10 cellular contexts compared by ENCODE assay signal in genomic region chr2:85577063-85577385, GRCh38. TPM values are rescaled to one million over a fixed set of nuclear protein-coding genes. Genes with fewer than 3 reads are reported as not detected.
A peak's percentile ranks its signal among the peaks of the same experiment; 100 is the strongest.
DNase-seq lines count a peak whose midpoint lies in the region; ATAC-seq, FAIRE-seq and TF ChIP-seq lines count a peak whose summit lies in the region.
"Had no signal": no experiment of that assay in that cellular context is flagged by ENCODE, and none has a peak within 500 bp of the region (broad histone marks: within the 10 kb centered on the region; RNA-seq: fewer than 3 reads in every experiment).

No MANE protein-coding gene starts in this region.

- H3K27ac ChIP-seq in HepG2 (ENCODE audit: extremely low read length, insufficient read depth, low read length) (peak overlapping the region; percentile 64), stomach (peak overlapping the region; percentile 79 to 91 (median 90))

- CTCF ChIA-PET in HepG2 (lab: Yijun Ruan, JAX; ENCODE audit: low intra/inter-chr PET ratio, low total read pairs), result no interaction called here

- no peaks in the 10 kb centered on the region for H3K9me3 Mint-ChIP-seq in T-helper 1 cell treated with Interleukin-12 subunit alpha and Interleukin-12 subunit beta and Interleukin-4 antibody, amounts not matched to agents 30 μg/mL and 1 μg/mL, for 36 hours
- no peaks in the 10 kb centered on the region for H3K9me3 Mint-ChIP-seq in activated T-helper 17 cell treated with anti-CD3 and anti-CD28 coated beads, Interleukin-2, amount 50 U/mL, for 72 hours
- H3K9me3 Mint-ChIP-seq: neural crest cell had no signal

- H3K4me2 ChIP-seq in HepG2 (ENCODE audit: low read depth, low read length), result peak overlapping the region; percentile 95

- TF ChIP-seq RAD21 in HepG2 (CRISPR knock-in tag; IDR thresholded peaks at IDR 0.05), result no peak

- FAIRE-seq in HepG2 (lab: Jason Lieb, UNC), result no peak
- FAIRE-seq: H54 had no signal

- peaks cover 33% of the 10 kb centered on the region for H3K4me1 Mint-ChIP-seq in T-helper 1 cell treated with Interleukin-12 subunit alpha and Interleukin-12 subunit beta and Interleukin-4 antibody, amounts not matched to agents 30 μg/mL and 1 μg/mL, for 36 hours (ENCODE audit: low read depth)
- peaks cover 16% of the 10 kb centered on the region for H3K4me1 Mint-ChIP-seq in activated T-helper 17 cell treated with anti-CD3 and anti-CD28 coated beads, Interleukin-2, amount 50 U/mL, for 72 hours

- peak overlapping the region; percentile 79 to 90 (median 87) for H3K4me3 ChIP-seq in HepG2 (replicated peaks in 1 of 3; ENCODE audit: insufficient read depth in 1 of 3, low read depth in 2 of 3, low read length in 3 of 3)
- H3K4me3 ChIP-seq in stomach, result peak overlapping the region in 3 of 4 donors; percentile 49 to 60 (median 53)

- H3K36me3 Mint-ChIP-seq in T-helper 1 cell treated with Interleukin-12 subunit alpha and Interleukin-12 subunit beta and Interleukin-4 antibody, amounts not matched to agents 30 μg/mL and 1 μg/mL, for 36 hours (ENCODE audit: low read depth), result peaks cover 19% of the 10 kb centered on the region
- peaks cover 34% of the 10 kb centered on the region for H3K36me3 Mint-ChIP-seq in activated T-helper 17 cell treated with anti-CD3 and anti-CD28 coated beads, Interleukin-2, amount 50 U/mL, for 72 hours (ENCODE audit: low read depth)

- POLR2A ChIA-PET in HepG2 (lab: Yijun Ruan, JAX), result interaction anchor here (0.7 to 12.7 kb wide), 18 partner anchors 8 to 177 kb away, joined by 4 to 201 read pairs (median 9); partner anchors contain the start of genes C2orf68, GGCX, MAT2A and RNF181

- H2AFZ ChIP-seq in HepG2 (ENCODE audit: low read length), result peak overlapping the region; percentile 84

- H3K9ac ChIP-seq in HepG2 (ENCODE audit: insufficient read depth, low read depth, low read length), result peak overlapping the region; percentile 80

- DNase-seq in T-helper 1 cell (no peak), HepG2 (ENCODE audit: low spot score) (no peak), stomach (no peak), NCI-H526 (lab: John Stamatoyannopoulos, UW) (no peak)
- no peak for DNase-seq in stimulated activated naive CD4-positive, alpha-beta T cell (lab: John Stamatoyannopoulos, UW)

- no TSS peak for BruUV-seq in HepG2 (replicated peaks; lab: Mats Ljungman, UMichigan)

- H3K27me3 ChIP-seq in HepG2 (ENCODE audit: control insufficient read depth in 1 of 2, insufficient read depth in 2 of 2, low read length in 2 of 2) (peaks cover 0 to 9% of the 10 kb centered on the region in 2 experiments; a peak in 2 of 5 replicates), stomach (no peaks in the 10 kb centered on the region)

- H3K27ac Mint-ChIP-seq in T-helper 1 cell treated with Interleukin-12 subunit alpha and Interleukin-12 subunit beta and Interleukin-4 antibody, amounts not matched to agents 30 μg/mL and 1 μg/mL, for 36 hours, result peak overlapping the region; percentile 77
- H3K27ac Mint-ChIP-seq in activated T-helper 17 cell treated with anti-CD3 and anti-CD28 coated beads, Interleukin-2, amount 50 U/mL, for 72 hours, result peak overlapping the region; percentile 97

- H3K9me3 ChIP-seq in HepG2 (ENCODE audit: low read length), result no peaks in the 10 kb centered on the region
- H3K9me3 ChIP-seq in stomach, result no peaks in the 10 kb centered on the region

- no peak for TF ChIP-seq POLR2A in HepG2 (IDR thresholded peaks at IDR 0.05; ENCODE audit: insufficient read depth in 1 of 2, low read depth in 2 of 2, low read length in 2 of 2)
- TF ChIP-seq POLR2A in stomach (IDR thresholded peaks at IDR 0.05), result no peak

- H3K36me3 ChIP-seq in HepG2 (replicated peaks in 1 of 2; ENCODE audit: control insufficient read depth in 1 of 2, insufficient read depth in 2 of 2, low read length in 2 of 2), result peaks cover 0 to 7% of the 10 kb centered on the region in 2 experiments; a peak in 3 of 5 replicates
- peaks cover 0 to 10% (median 4%) of the 10 kb centered on the region in 4 donors for H3K36me3 ChIP-seq in stomach

- no peaks in the 10 kb centered on the region for H4K20me1 ChIP-seq in HepG2 (ENCODE audit: insufficient read depth, low read length)

- intact Hi-C loops in HepG2 (cut with micrococcal nuclease; ENCODE audit: unreplicated experiment), result loop anchor here (1.0 to 2.0 kb wide), 3 partner anchors 8 to 25 kb away; partner anchors contain the start of genes GGCX and TMEM150A
- intact Hi-C loops in stomach (cut with DNase I; ENCODE audit: low total_unique reads), result no loop called here

- peaks cover 7% of the 10 kb centered on the region for H3K27me3 Mint-ChIP-seq in T-helper 1 cell treated with Interleukin-12 subunit alpha and Interleukin-12 subunit beta and Interleukin-4 antibody, amounts not matched to agents 30 μg/mL and 1 μg/mL, for 36 hours (ENCODE audit: low read depth)
- H3K27me3 Mint-ChIP-seq in activated T-helper 17 cell treated with anti-CD3 and anti-CD28 coated beads, Interleukin-2, amount 50 U/mL, for 72 hours, result no peaks in the 10 kb centered on the region

- peaks cover 12% of the 10 kb centered on the region for H3K79me2 ChIP-seq in HepG2 (ENCODE audit: insufficient read depth, low read length)

- no peak for ATAC-seq in activated T-helper 17 cell treated with anti-CD3 and anti-CD28 coated beads, Interleukin-2, amount 50 U/mL, for 72 hours (replicated peaks)
- ATAC-seq in HepG2 (no peak), HG03460 (IDR thresholded peaks at IDR 0.05; ENCODE audit: unreplicated experiment) (no peak)

- peak overlapping the region; percentile 93 for H3K4me3 Mint-ChIP-seq in T-helper 1 cell treated with Interleukin-12 subunit alpha and Interleukin-12 subunit beta and Interleukin-4 antibody, amounts not matched to agents 30 μg/mL and 1 μg/mL, for 36 hours
- H3K4me3 Mint-ChIP-seq in activated T-helper 17 cell treated with anti-CD3 and anti-CD28 coated beads, Interleukin-2, amount 50 U/mL, for 72 hours, result peak overlapping the region; percentile 99
- H3K4me3 Mint-ChIP-seq: neural crest cell had no signal

- TF ChIP-seq CTCF in HepG2 (CRISPR knock-in tag; IDR thresholded peaks at IDR 0.05), result no peak
- TF ChIP-seq CTCF in stomach (IDR thresholded peaks at IDR 0.05), result no peak

- WGBS in HepG2 (ENCODE audit: low lambda C conversion rate), result 0% methylated on average over 3 of the region's 3 CpGs
- 12 to 48% (median 28%) methylated on average over 3 of the region's 3 CpGs for WGBS in stomach, 5 donors

- TF ChIP-seq EP300 in HepG2 (IDR thresholded peaks at IDR 0.05; ENCODE audit: low read depth in 2 of 2, low read length in 2 of 2) (no peak), HepG2 (CRISPR knock-in tag; IDR thresholded peaks at IDR 0.05; ENCODE audit: borderline replicate concordance) (no peak), stomach (IDR thresholded peaks at IDR 0.05) (no peak)

- in situ Hi-C loops in HepG2 (cut with HindIII; ENCODE audit: extremely low pct_ligation_motif_present, low pct_unique_long_range_greater_than_20kb), result no loop called here

- H3K4me1 ChIP-seq in HepG2 (ENCODE audit: insufficient read depth, low read length) (peaks cover 59% of the 10 kb centered on the region), stomach (peaks cover 18 to 38% (median 29%) of the 10 kb centered on the region in 4 donors)

RNA-seq across cellular contexts. Expression of gene VAMP8, which starts 0.4 kb away (rescaled TPM):
- 100 to 1,000 TPM; 103 to 124 TPM for total RNA-seq in activated T-helper 17 cell treated with anti-CD3 and anti-CD28 coated beads, Interleukin-2, amount 50 U/mL, for 72 hours
- total RNA-seq in HepG2 (2016; rRNA removed; fragmentation: Illumina TruSeq; extraction: Trizol), result 83.3 and 97.0 TPM in 2 replicates
- 33.0 and 34.9 TPM in 2 replicates for total RNA-seq in HepG2 (2016; cell fraction: cytosol; rRNA removed; fragmentation: Illumina TruSeq; extraction: Trizol; ENCODE audit: low read depth)
- 91.8 and 96.6 TPM in 2 replicates for total RNA-seq in HepG2 (2016; cell fraction: insoluble cytoplasmic fraction; rRNA removed; fragmentation: Illumina TruSeq; extraction: Trizol)
- total RNA-seq in HepG2 (2016; cell fraction: membrane; rRNA removed; fragmentation: Illumina TruSeq; extraction: Trizol), result 38.7 and 40.7 TPM in 2 replicates
- 36.3 and 40.3 TPM in 2 replicates for total RNA-seq in HepG2 (2016; cell fraction: nucleus; rRNA removed; fragmentation: Illumina TruSeq; extraction: Trizol)
- polyA plus RNA-seq in HepG2 (2011; rRNA removed), result 151 and 157 TPM in 2 replicates
- 149 and 196 TPM in 2 replicates for polyA plus RNA-seq in HepG2 (2011; cell fraction: cytosol; rRNA removed)
- 67.9 and 94.0 TPM in 2 replicates for polyA plus RNA-seq in HepG2 (2011; cell fraction: nucleus; rRNA removed)
- 146 and 149 TPM in 2 replicates for polyA plus RNA-seq in HepG2 (2012)
- 45.1 and 52.0 TPM in 2 replicates for polyA plus RNA-seq in HepG2 (2016; cell fraction: cytosol; fragmentation: Illumina TruSeq; extraction: Trizol; ENCODE audit: low read depth)
- 141 and 157 TPM in 2 replicates for polyA plus RNA-seq in HepG2 (2016; cell fraction: insoluble cytoplasmic fraction; fragmentation: Illumina TruSeq; extraction: Trizol; ENCODE audit: low read depth)
- 48.0 and 51.7 TPM in 2 replicates for polyA plus RNA-seq in HepG2 (2016; cell fraction: membrane; fragmentation: Illumina TruSeq; extraction: Trizol; ENCODE audit: low read depth)
- 89.3 and 90.1 TPM in 2 replicates for polyA plus RNA-seq in HepG2 (2016; cell fraction: nucleus; fragmentation: Illumina TruSeq; extraction: Trizol; ENCODE audit: insufficient read depth, low read depth)
- polyA minus RNA-seq in HepG2 (2011; rRNA and poly(A)+ RNA removed; ENCODE audit: low replicate concordance), result 33.8 and 60.6 TPM in 2 replicates
- polyA minus RNA-seq in HepG2 (2011; cell fraction: cytosol; rRNA and poly(A)+ RNA removed), result 17.8 and 20.1 TPM in 2 replicates
- polyA minus RNA-seq in HepG2 (2011; cell fraction: nucleus; rRNA and poly(A)+ RNA removed), result 16.2 and 24.6 TPM in 2 replicates
- 100 to 1,000 TPM in 2 of 5 donors, 10 to 100 TPM in 1, 1 to 10 TPM in 1, not detected in 1; 2.2 to 191 (median 79.6) TPM for total RNA-seq in stomach
- 100 to 1,000 TPM; 358 to 568 (median 435) TPM for polyA plus RNA-seq in stomach

RNA-seq across cellular contexts. Expression of gene VAMP5, which starts 7.2 kb away (rescaled TPM):
- total RNA-seq in activated T-helper 17 cell treated with anti-CD3 and anti-CD28 coated beads, Interleukin-2, amount 50 U/mL, for 72 hours, result 10 to 100 TPM; 36.8 to 51.2 TPM
- total RNA-seq in HepG2 (2016; rRNA removed; fragmentation: Illumina TruSeq; extraction: Trizol), result 7.2 and 9.0 TPM in 2 replicates
- total RNA-seq in HepG2 (2016; cell fraction: cytosol; rRNA removed; fragmentation: Illumina TruSeq; extraction: Trizol; ENCODE audit: low read depth), result 13.9 and 18.3 TPM in 2 replicates
- total RNA-seq in HepG2 (2016; cell fraction: insoluble cytoplasmic fraction; rRNA removed; fragmentation: Illumina TruSeq; extraction: Trizol), result 7.1 and 9.2 TPM in 2 replicates
- 12.5 and 15.9 TPM in 2 replicates for total RNA-seq in HepG2 (2016; cell fraction: membrane; rRNA removed; fragmentation: Illumina TruSeq; extraction: Trizol)
- 3.2 and 4.0 TPM in 2 replicates for total RNA-seq in HepG2 (2016; cell fraction: nucleus; rRNA removed; fragmentation: Illumina TruSeq; extraction: Trizol)
- polyA plus RNA-seq in HepG2 (2011; rRNA removed), result 56.7 and 68.6 TPM in 2 replicates
- polyA plus RNA-seq in HepG2 (2011; cell fraction: cytosol; rRNA removed), result 87.7 and 90.8 TPM in 2 replicates
- 35.8 and 44.7 TPM in 2 replicates for polyA plus RNA-seq in HepG2 (2011; cell fraction: nucleus; rRNA removed)
- polyA plus RNA-seq in HepG2 (2012), result 39.4 and 46.3 TPM in 2 replicates
- 27.3 and 33.3 TPM in 2 replicates for polyA plus RNA-seq in HepG2 (2016; cell fraction: cytosol; fragmentation: Illumina TruSeq; extraction: Trizol; ENCODE audit: low read depth)
- polyA plus RNA-seq in HepG2 (2016; cell fraction: insoluble cytoplasmic fraction; fragmentation: Illumina TruSeq; extraction: Trizol; ENCODE audit: low read depth), result 20.9 and 22.2 TPM in 2 replicates
- 21.7 and 27.9 TPM in 2 replicates for polyA plus RNA-seq in HepG2 (2016; cell fraction: membrane; fragmentation: Illumina TruSeq; extraction: Trizol; ENCODE audit: low read depth)
- polyA plus RNA-seq in HepG2 (2016; cell fraction: nucleus; fragmentation: Illumina TruSeq; extraction: Trizol; ENCODE audit: insufficient read depth, low read depth), result 11.7 and 13.5 TPM in 2 replicates
- 5.5 and 44.4 TPM in 2 replicates for polyA minus RNA-seq in HepG2 (2011; rRNA and poly(A)+ RNA removed; ENCODE audit: low replicate concordance)
- 7.3 and 9.1 TPM in 2 replicates for polyA minus RNA-seq in HepG2 (2011; cell fraction: cytosol; rRNA and poly(A)+ RNA removed)
- polyA minus RNA-seq in HepG2 (2011; cell fraction: nucleus; rRNA and poly(A)+ RNA removed), result 2.0 and 4.9 TPM in 2 replicates
- 10 to 100 TPM in 4 of 5 donors, 1 to 10 TPM in 1; 7.7 to 82.6 (median 29.5) TPM for total RNA-seq in stomach
- polyA plus RNA-seq in stomach, result 10 to 100 TPM; 87.7 to 95.1 (median 90.4) TPM

RNA-seq across cellular contexts. Expression of gene GGCX, which starts 15.7 kb away (rescaled TPM):
- 10 to 100 TPM; 21.3 to 21.7 TPM for total RNA-seq in activated T-helper 17 cell treated with anti-CD3 and anti-CD28 coated beads, Interleukin-2, amount 50 U/mL, for 72 hours
- total RNA-seq in HepG2 (2016; rRNA removed; fragmentation: Illumina TruSeq; extraction: Trizol), result 51.3 and 103 TPM in 2 replicates
- total RNA-seq in HepG2 (2016; cell fraction: cytosol; rRNA removed; fragmentation: Illumina TruSeq; extraction: Trizol; ENCODE audit: low read depth), result 17.1 and 22.7 TPM in 2 replicates
- total RNA-seq in HepG2 (2016; cell fraction: insoluble cytoplasmic fraction; rRNA removed; fragmentation: Illumina TruSeq; extraction: Trizol), result 48.3 and 106 TPM in 2 replicates
- total RNA-seq in HepG2 (2016; cell fraction: membrane; rRNA removed; fragmentation: Illumina TruSeq; extraction: Trizol), result 29.4 and 31.6 TPM in 2 replicates
- 105 and 118 TPM in 2 replicates for total RNA-seq in HepG2 (2016; cell fraction: nucleus; rRNA removed; fragmentation: Illumina TruSeq; extraction: Trizol)
- 72.5 and 74.9 TPM in 2 replicates for polyA plus RNA-seq in HepG2 (2011; rRNA removed)
- 69.2 and 77.6 TPM in 2 replicates for polyA plus RNA-seq in HepG2 (2011; cell fraction: cytosol; rRNA removed)
- 125 and 131 TPM in 2 replicates for polyA plus RNA-seq in HepG2 (2011; cell fraction: nucleus; rRNA removed)
- polyA plus RNA-seq in HepG2 (2012), result 61.2 and 76.7 TPM in 2 replicates
- polyA plus RNA-seq in HepG2 (2016; cell fraction: cytosol; fragmentation: Illumina TruSeq; extraction: Trizol; ENCODE audit: low read depth), result 13.3 and 16.7 TPM in 2 replicates
- 30.8 and 40.7 TPM in 2 replicates for polyA plus RNA-seq in HepG2 (2016; cell fraction: insoluble cytoplasmic fraction; fragmentation: Illumina TruSeq; extraction: Trizol; ENCODE audit: low read depth)
- polyA plus RNA-seq in HepG2 (2016; cell fraction: membrane; fragmentation: Illumina TruSeq; extraction: Trizol; ENCODE audit: low read depth), result 17.3 and 20.9 TPM in 2 replicates
- 107 and 111 TPM in 2 replicates for polyA plus RNA-seq in HepG2 (2016; cell fraction: nucleus; fragmentation: Illumina TruSeq; extraction: Trizol; ENCODE audit: insufficient read depth, low read depth)
- polyA minus RNA-seq in HepG2 (2011; rRNA and poly(A)+ RNA removed; ENCODE audit: low replicate concordance), result 104 and 294 TPM in 2 replicates
- polyA minus RNA-seq in HepG2 (2011; cell fraction: cytosol; rRNA and poly(A)+ RNA removed), result 49.5 and 52.3 TPM in 2 replicates
- polyA minus RNA-seq in HepG2 (2011; cell fraction: nucleus; rRNA and poly(A)+ RNA removed), result 129 and 159 TPM in 2 replicates
- 10 to 100 TPM; 12.2 to 87.5 (median 19.6) TPM for total RNA-seq in stomach
- 10 to 100 TPM in 2 of 3 donors, 1 to 10 TPM in 1; 5.2 to 15.1 (median 14.9) TPM for polyA plus RNA-seq in stomach

RNA-seq across cellular contexts. Expression of gene RNF181, which starts 18.5 kb away (rescaled TPM):
- total RNA-seq in activated T-helper 17 cell treated with anti-CD3 and anti-CD28 coated beads, Interleukin-2, amount 50 U/mL, for 72 hours, result 100 to 1,000 TPM; 116 to 156 TPM
- 224 and 234 TPM in 2 replicates for total RNA-seq in HepG2 (2016; rRNA removed; fragmentation: Illumina TruSeq; extraction: Trizol)
- 68.8 and 79.7 TPM in 2 replicates for total RNA-seq in HepG2 (2016; cell fraction: cytosol; rRNA removed; fragmentation: Illumina TruSeq; extraction: Trizol; ENCODE audit: low read depth)
- 237 and 239 TPM in 2 replicates for total RNA-seq in HepG2 (2016; cell fraction: insoluble cytoplasmic fraction; rRNA removed; fragmentation: Illumina TruSeq; extraction: Trizol)
- 60.8 and 63.4 TPM in 2 replicates for total RNA-seq in HepG2 (2016; cell fraction: membrane; rRNA removed; fragmentation: Illumina TruSeq; extraction: Trizol)
- total RNA-seq in HepG2 (2016; cell fraction: nucleus; rRNA removed; fragmentation: Illumina TruSeq; extraction: Trizol), result 99.4 and 107 TPM in 2 replicates
- 578 and 594 TPM in 2 replicates for polyA plus RNA-seq in HepG2 (2011; rRNA removed)
- 700 and 712 TPM in 2 replicates for polyA plus RNA-seq in HepG2 (2011; cell fraction: cytosol; rRNA removed)
- 285 and 326 TPM in 2 replicates for polyA plus RNA-seq in HepG2 (2011; cell fraction: nucleus; rRNA removed)
- 240 and 307 TPM in 2 replicates for polyA plus RNA-seq in HepG2 (2012)
- polyA plus RNA-seq in HepG2 (2016; cell fraction: cytosol; fragmentation: Illumina TruSeq; extraction: Trizol; ENCODE audit: low read depth), result 54.1 and 54.2 TPM in 2 replicates
- 189 and 200 TPM in 2 replicates for polyA plus RNA-seq in HepG2 (2016; cell fraction: insoluble cytoplasmic fraction; fragmentation: Illumina TruSeq; extraction: Trizol; ENCODE audit: low read depth)
- polyA plus RNA-seq in HepG2 (2016; cell fraction: membrane; fragmentation: Illumina TruSeq; extraction: Trizol; ENCODE audit: low read depth), result 43.8 and 45.1 TPM in 2 replicates
- 124 and 147 TPM in 2 replicates for polyA plus RNA-seq in HepG2 (2016; cell fraction: nucleus; fragmentation: Illumina TruSeq; extraction: Trizol; ENCODE audit: insufficient read depth, low read depth)
- 200 and 300 TPM in 2 replicates for polyA minus RNA-seq in HepG2 (2011; rRNA and poly(A)+ RNA removed; ENCODE audit: low replicate concordance)
- 65.6 and 78.5 TPM in 2 replicates for polyA minus RNA-seq in HepG2 (2011; cell fraction: cytosol; rRNA and poly(A)+ RNA removed)
- polyA minus RNA-seq in HepG2 (2011; cell fraction: nucleus; rRNA and poly(A)+ RNA removed), result 59.9 and 82.9 TPM in 2 replicates
- 100 to 1,000 TPM in 1 of 5 donors, 10 to 100 TPM in 3, not detected in 1; 11.3 to 143 (median 79.1) TPM for total RNA-seq in stomach
- polyA plus RNA-seq in stomach, result 100 to 1,000 TPM; 217 to 272 (median 223) TPM

RNA-seq across cellular contexts. Expression of gene TMEM150A, which starts 25.5 kb away (rescaled TPM):
- total RNA-seq in activated T-helper 17 cell treated with anti-CD3 and anti-CD28 coated beads, Interleukin-2, amount 50 U/mL, for 72 hours, result 1 to 10 TPM; 3.3 to 3.7 TPM
- total RNA-seq in HepG2 (2016; rRNA removed; fragmentation: Illumina TruSeq; extraction: Trizol) (24.0 and 30.1 TPM in 2 replicates), stomach (10 to 100 TPM in 3 of 5 donors, 1 to 10 TPM in 1, not detected in 1; 5.0 to 62.4 (median 24.9) TPM)
- 24.1 and 32.5 TPM in 2 replicates for total RNA-seq in HepG2 (2016; cell fraction: cytosol; rRNA removed; fragmentation: Illumina TruSeq; extraction: Trizol; ENCODE audit: low read depth)
- 20.6 and 30.6 TPM in 2 replicates for total RNA-seq in HepG2 (2016; cell fraction: insoluble cytoplasmic fraction; rRNA removed; fragmentation: Illumina TruSeq; extraction: Trizol)
- 35.6 and 42.7 TPM in 2 replicates for total RNA-seq in HepG2 (2016; cell fraction: membrane; rRNA removed; fragmentation: Illumina TruSeq; extraction: Trizol)
- total RNA-seq in HepG2 (2016; cell fraction: nucleus; rRNA removed; fragmentation: Illumina TruSeq; extraction: Trizol), result 27.9 and 33.6 TPM in 2 replicates
- polyA plus RNA-seq in HepG2 (2011; rRNA removed) (70.4 and 111 TPM in 2 replicates), stomach (10 to 100 TPM; 15.9 to 27.8 (median 21.3) TPM)
- polyA plus RNA-seq in HepG2 (2011; cell fraction: cytosol; rRNA removed), result 56.0 and 56.1 TPM in 2 replicates
- 277 and 295 TPM in 2 replicates for polyA plus RNA-seq in HepG2 (2011; cell fraction: nucleus; rRNA removed)
- polyA plus RNA-seq in HepG2 (2012), result 57.6 and 80.5 TPM in 2 replicates
- polyA plus RNA-seq in HepG2 (2016; cell fraction: cytosol; fragmentation: Illumina TruSeq; extraction: Trizol; ENCODE audit: low read depth), result 35.9 and 45.2 TPM in 2 replicates
- 34.2 and 35.6 TPM in 2 replicates for polyA plus RNA-seq in HepG2 (2016; cell fraction: insoluble cytoplasmic fraction; fragmentation: Illumina TruSeq; extraction: Trizol; ENCODE audit: low read depth)
- polyA plus RNA-seq in HepG2 (2016; cell fraction: membrane; fragmentation: Illumina TruSeq; extraction: Trizol; ENCODE audit: low read depth), result 43.2 and 51.3 TPM in 2 replicates
- polyA plus RNA-seq in HepG2 (2016; cell fraction: nucleus; fragmentation: Illumina TruSeq; extraction: Trizol; ENCODE audit: insufficient read depth, low read depth), result 83.8 and 85.6 TPM in 2 replicates
- polyA minus RNA-seq in HepG2 (2011; rRNA and poly(A)+ RNA removed; ENCODE audit: low replicate concordance), result 7.2 and 99.4 TPM in 2 replicates
- 17.1 and 21.3 TPM in 2 replicates for polyA minus RNA-seq in HepG2 (2011; cell fraction: cytosol; rRNA and poly(A)+ RNA removed)
- 30.6 and 39.5 TPM in 2 replicates for polyA minus RNA-seq in HepG2 (2011; cell fraction: nucleus; rRNA and poly(A)+ RNA removed)
